7 cellular contexts compared by ENCODE assay signal in the genomic region with DNA sequence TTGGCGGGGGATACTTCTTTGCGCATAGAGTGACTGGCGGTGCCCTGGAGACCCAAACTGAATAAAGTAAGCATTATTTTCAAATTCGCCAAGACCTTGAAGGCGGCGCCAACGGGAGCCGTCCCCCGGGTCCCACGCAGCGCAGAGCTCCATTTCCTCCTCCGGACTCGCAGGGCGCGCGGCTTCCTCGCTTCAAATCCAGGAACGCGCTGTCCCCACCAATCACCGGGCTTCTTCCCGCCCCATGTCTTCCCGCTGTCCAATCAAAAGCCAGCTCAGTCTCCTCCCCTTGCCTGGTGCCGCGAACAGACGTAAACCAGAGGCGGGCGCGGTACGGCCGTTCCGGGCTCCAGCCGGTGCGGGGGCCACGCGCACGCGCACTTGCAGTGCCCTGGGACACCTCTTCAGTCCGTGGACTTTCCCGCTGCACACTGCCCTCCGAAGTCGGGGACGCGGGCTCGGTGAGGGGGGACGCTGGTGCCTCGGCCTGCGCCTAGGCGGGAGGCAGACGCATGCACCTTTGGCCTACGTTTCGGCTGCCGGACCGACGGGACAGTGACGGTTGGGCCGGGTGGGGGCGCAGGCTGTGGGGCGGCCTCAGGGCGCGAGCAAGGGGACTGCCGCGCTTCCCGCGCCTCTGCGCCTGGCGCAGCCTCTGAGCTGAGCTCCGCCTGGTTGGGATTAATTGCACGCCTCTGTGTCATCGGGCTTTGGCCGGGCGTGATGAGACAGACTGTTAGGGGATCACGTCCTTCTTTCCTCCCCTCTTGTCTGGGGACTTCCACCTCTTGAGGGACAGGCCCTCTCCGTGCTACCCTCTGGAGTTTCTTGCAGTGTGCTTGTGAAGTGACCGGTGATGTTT. TPM values are rescaled to one million over a fixed set of nuclear protein-coding genes. Genes with fewer than 3 reads are reported as not detected.
DNase-seq lines count a peak whose midpoint lies in the region; ATAC-seq and TF ChIP-seq lines count a peak whose summit lies in the region.

A gene with protein sequence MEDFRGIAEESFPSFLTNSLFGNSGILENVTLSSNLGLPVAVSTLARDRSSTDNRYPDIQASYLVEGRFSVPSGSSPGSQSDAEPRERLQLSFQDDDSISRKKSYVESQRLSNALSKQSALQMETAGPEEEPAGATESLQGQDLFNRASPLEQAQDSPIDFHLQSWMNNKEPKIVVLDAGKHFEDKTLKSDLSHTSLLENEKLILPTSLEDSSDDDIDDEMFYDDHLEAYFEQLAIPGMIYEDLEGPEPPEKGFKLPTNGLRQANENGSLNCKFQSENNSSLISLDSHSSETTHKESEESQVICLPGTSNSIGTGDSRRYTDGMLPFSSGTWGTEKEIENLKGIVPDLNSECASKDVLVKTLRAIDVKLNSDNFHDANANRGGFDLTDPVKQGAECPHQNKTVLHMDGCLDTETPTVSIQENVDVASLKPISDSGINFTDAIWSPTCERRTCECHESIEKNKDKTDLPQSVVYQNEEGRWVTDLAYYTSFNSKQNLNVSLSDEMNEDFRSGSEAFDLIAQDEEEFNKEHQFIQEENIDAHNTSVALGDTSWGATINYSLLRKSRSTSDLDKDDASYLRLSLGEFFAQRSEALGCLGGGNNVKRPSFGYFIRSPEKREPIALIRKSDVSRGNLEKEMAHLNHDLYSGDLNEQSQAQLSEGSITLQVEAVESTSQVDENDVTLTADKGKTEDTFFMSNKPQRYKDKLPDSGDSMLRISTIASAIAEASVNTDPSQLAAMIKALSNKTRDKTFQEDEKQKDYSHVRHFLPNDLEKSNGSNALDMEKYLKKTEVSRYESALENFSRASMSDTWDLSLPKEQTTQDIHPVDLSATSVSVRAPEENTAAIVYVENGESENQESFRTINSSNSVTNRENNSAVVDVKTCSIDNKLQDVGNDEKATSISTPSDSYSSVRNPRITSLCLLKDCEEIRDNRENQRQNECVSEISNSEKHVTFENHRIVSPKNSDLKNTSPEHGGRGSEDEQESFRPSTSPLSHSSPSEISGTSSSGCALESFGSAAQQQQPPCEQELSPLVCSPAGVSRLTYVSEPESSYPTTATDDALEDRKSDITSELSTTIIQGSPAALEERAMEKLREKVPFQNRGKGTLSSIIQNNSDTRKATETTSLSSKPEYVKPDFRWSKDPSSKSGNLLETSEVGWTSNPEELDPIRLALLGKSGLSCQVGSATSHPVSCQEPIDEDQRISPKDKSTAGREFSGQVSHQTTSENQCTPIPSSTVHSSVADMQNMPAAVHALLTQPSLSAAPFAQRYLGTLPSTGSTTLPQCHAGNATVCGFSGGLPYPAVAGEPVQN (N-terminal part only) (plus strand): TSS at position 386 of the 862 bp plus-strand sequence. CDS start 8,063 bp downstream, outside the sequence.

- no peaks in the 10 kb centered on the region for H3K36me3 ChIP-seq in hepatocyte (replicated peaks; ENCODE audit: insufficient read depth, low read depth)

- in situ Hi-C loops in astrocyte of the spinal cord (cut with HindIII; ENCODE audit: low sequenced_read_pairs): no loop called here

- WGBS in hepatocyte (ENCODE audit: low lambda C conversion rate, missing lambda C conversion rate): 1% methylated on average over 70 of the region's 74 CpGs

- no peaks in the 10 kb centered on the region for H3K9me3 ChIP-seq in hepatocyte (ENCODE audit: low read depth)

- no peaks in the 10 kb centered on the region for H3K27me3 ChIP-seq in hepatocyte

- H4K20me1 ChIP-seq in hepatocyte (ENCODE audit: insufficient read depth, poor library complexity, severe bottlenecking): peaks cover 9% of the 10 kb centered on the region

- H3K9me2 ChIP-seq in hepatocyte (replicated peaks; ENCODE audit: insufficient read depth): no peaks in the 10 kb centered on the region

- peak within 1 kb of the TSS; percentile 76 for H3K27ac ChIP-seq in hepatocyte

- peaks cover 10% of the 10 kb centered on the region for H3K4me1 ChIP-seq in hepatocyte (ENCODE audit: insufficient read depth)

- peaks cover 40% of the 10 kb centered on the region for H3K79me2 ChIP-seq in hepatocyte

- peak within 1 kb of the TSS; percentile 63 for H2AFZ ChIP-seq in hepatocyte

- peak; percentile 98 for DNase-seq in NCI-H2081 (lab: John Stamatoyannopoulos, UW)
- peak; percentile 89 for DNase-seq in T1000 (lab: John Stamatoyannopoulos, UW)
- peak; percentile 99 for DNase-seq in astrocyte of the spinal cord (ENCODE audit: low read depth, low spot score)
- peak; percentile 99 for DNase-seq in hepatocyte (ENCODE audit: low spot score)
- peak; percentile 98 for DNase-seq in retina

- peak; percentile 61 for ATAC-seq in GM18508 (IDR thresholded peaks at IDR 0.05; ENCODE audit: insufficient read depth, unreplicated experiment)
- peak; percentile 81 for ATAC-seq in HG03025 (IDR thresholded peaks at IDR 0.05; ENCODE audit: low FRiP score, unreplicated experiment)

- TF ChIP-seq CTCF in astrocyte of the spinal cord (IDR thresholded peaks at IDR 0.05; ENCODE audit: low read depth, low read length): no peak
- no peak for TF ChIP-seq CTCF in hepatocyte (IDR thresholded peaks at IDR 0.05; ENCODE audit: poor library complexity)

- H3K4me3 ChIP-seq in astrocyte of the spinal cord (ENCODE audit: low read depth, low read length) (peak within 1 kb of the TSS; percentile 70), hepatocyte (peak within 1 kb of the TSS; percentile 56)

- H3K4me2 ChIP-seq in hepatocyte: peak within 1 kb of the TSS; percentile 84

RNA-seq across cellular contexts. Expression of the gene that starts here (rescaled TPM):
- 16.5 and 17.4 TPM in 2 replicates for total RNA-seq in hepatocyte
- polyA plus RNA-seq in hepatocyte: 7.9 and 9.8 TPM in 2 replicates

Comparison
In these comparisons a context has a peak if more than half of its experiments do, and no peak if none do; other contexts are left out.
1. Peak in every context shown above with its lines: DNase-seq, ATAC-seq, H3K4me3 ChIP-seq and H3K27ac ChIP-seq.